Comparison of ENCODE assay signal across 9 cellular contexts in genomic region chr9:129319938-129320481, GRCh38.
DNase-seq lines count a peak whose midpoint lies in the region; ATAC-seq and TF ChIP-seq lines count a peak whose summit lies in the region.
"Had no signal": no experiment of that assay in that cellular context is flagged by ENCODE, and none has a peak within 500 bp of the region (broad histone marks: within the 10 kb centered on the region; RNA-seq: fewer than 3 reads in every experiment).

No MANE protein-coding gene starts in this region.

- no peaks in the 10 kb centered on the region for H3K36me3 Mint-ChIP-seq in activated T-cell treated with anti-CD3 and anti-CD28 coated beads, Interleukin-2, amount 50 U/mL, for 24 hours (ENCODE audit: low read depth)
- H3K36me3 Mint-ChIP-seq in chondrocyte (ENCODE audit: low read depth): no peaks in the 10 kb centered on the region
- H3K36me3 Mint-ChIP-seq: activated naive CD4-positive, alpha-beta T cell treated with anti-CD3 and anti-CD28 coated beads, Interleukin-2, amount 50 U/mL, for 72 hours had no signal

- H3K36me3 ChIP-seq in mucosa of rectum (ENCODE audit: control insufficient read depth in 2 of 2, insufficient read depth in 2 of 2, low read length in 2 of 2) (no peaks in the 10 kb centered on the region), upper lobe of right lung (no peaks in the 10 kb centered on the region), SJCRH30 (no peaks in the 10 kb centered on the region)

- no peak overlapping the region for H3K27ac Mint-ChIP-seq in activated T-cell treated with anti-CD3 and anti-CD28 coated beads, Interleukin-2, amount 50 U/mL, for 24 hours
- H3K27ac Mint-ChIP-seq in chondrocyte (ENCODE audit: unreplicated experiment): peak overlapping the region; percentile 79

- H3K4me3 ChIP-seq in mucosa of rectum (ENCODE audit: low read length in 2 of 2) (peak overlapping the region; percentile 54 to 63), upper lobe of right lung (peak overlapping the region; percentile 52), SJCRH30 (no peak overlapping the region)

- H3K27me3 ChIP-seq in mucosa of rectum (ENCODE audit: control insufficient read depth in 2 of 2, insufficient read depth in 2 of 2, low read length in 2 of 2) (no peaks in the 10 kb centered on the region), upper lobe of right lung (no peaks in the 10 kb centered on the region), SJCRH30 (peaks cover 24% of the 10 kb centered on the region)

- H3K27ac ChIP-seq in mucosa of rectum (ENCODE audit: low read depth in 2 of 2, low read length in 2 of 2) (peak overlapping the region; percentile 71 to 77), upper lobe of right lung (peak overlapping the region; percentile 90), SJCRH30 (no peak overlapping the region)

- H3K9me3 ChIP-seq in mucosa of rectum (ENCODE audit: control insufficient read depth in 2 of 2, low read length in 2 of 2) (no peaks in the 10 kb centered on the region), upper lobe of right lung (no peaks in the 10 kb centered on the region), SJCRH30 (replicated peaks) (no peaks in the 10 kb centered on the region)

- peaks cover 31% of the 10 kb centered on the region for H3K4me1 Mint-ChIP-seq in activated T-cell treated with anti-CD3 and anti-CD28 coated beads, Interleukin-2, amount 50 U/mL, for 24 hours (ENCODE audit: low read depth)
- H3K4me1 Mint-ChIP-seq in chondrocyte (ENCODE audit: low read depth): peaks cover 94% of the 10 kb centered on the region

- no peak for DNase-seq in activated T-cell treated with anti-CD3 and anti-CD28 coated beads, Interleukin-2, amount 50 U/mL, for 24 hours
- no peak for DNase-seq in activated T-cell treated with anti-CD3 and anti-CD28 coated beads, Interleukin-2, amount 50 U/mL, for 1 hour
- DNase-seq in chondrocyte (ENCODE audit: low spot score): peak; percentile 50
- peak; percentile 53 for DNase-seq in upper lobe of right lung
- no peak for DNase-seq in T-helper 9 cell
- no peak for DNase-seq in SJCRH30

- H3K4me1 ChIP-seq in mucosa of rectum (ENCODE audit: control insufficient read depth in 2 of 2, insufficient read depth in 2 of 2, low read length in 2 of 2) (peaks cover 14 to 16% of the 10 kb centered on the region in 2 donors), upper lobe of right lung (peaks cover 62% of the 10 kb centered on the region), SJCRH30 (peaks cover 7% of the 10 kb centered on the region; the same call in 1 of the 2 replicates)

- ATAC-seq in upper lobe of right lung (no peak), HG02763 (IDR thresholded peaks at IDR 0.05; ENCODE audit: unreplicated experiment) (no peak)

- peak overlapping the region; percentile 52 to 65 for H3K9ac ChIP-seq in mucosa of rectum (ENCODE audit: low read depth in 1 of 2, low read length in 2 of 2)

- no peaks in the 10 kb centered on the region for H3K27me3 Mint-ChIP-seq in activated T-cell treated with anti-CD3 and anti-CD28 coated beads, Interleukin-2, amount 50 U/mL, for 24 hours
- H3K27me3 Mint-ChIP-seq in chondrocyte (ENCODE audit: low read depth): no peaks in the 10 kb centered on the region

- H3K9me3 Mint-ChIP-seq in activated T-cell treated with anti-CD3 and anti-CD28 coated beads, Interleukin-2, amount 50 U/mL, for 24 hours: no peaks in the 10 kb centered on the region
- no peaks in the 10 kb centered on the region for H3K9me3 Mint-ChIP-seq in chondrocyte (ENCODE audit: low read depth)
- H3K9me3 Mint-ChIP-seq: activated naive CD4-positive, alpha-beta T cell treated with anti-CD3 and anti-CD28 coated beads, Interleukin-2, amount 50 U/mL, for 72 hours had no signal

- peak overlapping the region; percentile 67 for H3K4me3 Mint-ChIP-seq in activated T-cell treated with anti-CD3 and anti-CD28 coated beads, Interleukin-2, amount 50 U/mL, for 24 hours
- peak overlapping the region; percentile 22 for H3K4me3 Mint-ChIP-seq in chondrocyte (ENCODE audit: unreplicated experiment)

- intact Hi-C loops in upper lobe of right lung (cut with DNase I): no loop called here

- TF ChIP-seq CTCF in chondrocyte (IDR thresholded peaks at IDR 0.05) (no peak), upper lobe of right lung (IDR thresholded peaks at IDR 0.05) (no peak)

Comparison
In these comparisons a context has a peak if more than half of its experiments do, and no peak if none do; other contexts are left out.
1. DNase-seq: peak in chondrocyte (single experiment) and upper lobe of right lung (single experiment); none in activated T-cell treated with anti-CD3 and anti-CD28 coated beads, Interleukin-2, amount 50 U/mL, for 24 hours (single experiment), activated T-cell treated with anti-CD3 and anti-CD28 coated beads, Interleukin-2, amount 50 U/mL, for 1 hour (single experiment), T-helper 9 cell (single experiment) and SJCRH30 (0 of 2).